In the genomic region with DNA sequence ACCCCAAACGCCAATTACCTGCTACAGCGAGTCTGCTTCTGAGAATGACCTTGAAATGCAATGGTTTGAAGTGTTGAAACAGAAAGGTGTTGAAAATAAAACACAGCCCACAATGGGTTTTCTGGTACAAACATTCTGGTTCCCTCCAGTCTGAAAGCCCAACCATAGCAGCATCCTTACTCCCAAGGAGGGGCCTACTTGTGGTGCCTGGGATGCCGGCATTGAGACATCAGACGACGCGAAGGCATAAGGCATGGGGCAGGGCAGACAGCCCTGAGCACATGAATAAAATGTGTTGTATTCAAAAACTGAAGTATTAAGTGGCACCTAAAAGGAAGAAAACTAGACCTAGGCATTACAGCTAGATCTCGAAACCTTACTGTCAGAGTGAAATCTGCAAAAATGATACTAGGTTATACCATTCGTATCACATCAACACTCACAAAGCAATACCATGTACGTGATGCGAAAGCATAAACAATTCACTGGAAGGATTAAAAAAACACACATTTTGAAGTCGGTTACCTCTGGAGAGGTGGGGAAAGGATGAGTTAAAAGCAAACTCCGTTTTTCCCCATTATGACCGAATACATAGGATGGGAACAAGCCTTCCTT, we compare ENCODE assay signal across 7 cellular contexts. TPM values are rescaled to one million over a fixed set of nuclear protein-coding genes. Genes with fewer than 3 reads are reported as not detected.
DNase-seq lines count a peak whose midpoint lies in the region; ATAC-seq and TF ChIP-seq lines count a peak whose summit lies in the region.

No MANE protein-coding gene starts in this region.

- H2AFZ ChIP-seq in PC-3 (ENCODE audit: low read length) (peak overlapping the region; percentile 94), neural progenitor cell (replicated peaks) (no peak overlapping the region)

- peak overlapping the region; percentile 52; the same call in 1 of the 2 replicates for H3K27ac ChIP-seq in PC-3 (ENCODE audit: low read length)
- H3K27ac ChIP-seq in endodermal cell (ENCODE audit: low read depth, low read length): peak overlapping the region; percentile 71
- H3K27ac ChIP-seq in neural progenitor cell: no peak overlapping the region

- H3K4me3 Mint-ChIP-seq in endodermal cell (peak overlapping the region; percentile 86), neural progenitor cell (peak overlapping the region; percentile 99)

- peaks cover 35% of the 10 kb centered on the region for H4K20me1 ChIP-seq in PC-3 (ENCODE audit: low read length)
- H4K20me1 ChIP-seq in neural progenitor cell (ENCODE audit: low read depth): peaks cover 64% of the 10 kb centered on the region

- peaks cover 24% of the 10 kb centered on the region for H3K4me1 ChIP-seq in PC-3 (ENCODE audit: insufficient read depth, low read length)
- peaks cover 12% of the 10 kb centered on the region for H3K4me1 ChIP-seq in endodermal cell (ENCODE audit: control insufficient read depth, insufficient read depth, low read length)
- peaks cover 25% of the 10 kb centered on the region for H3K4me1 ChIP-seq in neural progenitor cell

- intact Hi-C loops in PC-3 (cut with micrococcal nuclease): loop anchor here (2.0 kb wide), 1 partner anchor 118 kb away; no protein-coding TSS in a partner anchor

- WGBS in endodermal cell (ENCODE audit: insufficient coverage in 1 of 2, insufficient read length in 1 of 2), 2 experiments: 6 to 14% methylated on average over 6 to 13 of the region's 13 CpGs

- BruUV-seq in PC-3 (replicated peaks; lab: Mats Ljungman, UMichigan): no TSS peak

- H3K27ac Mint-ChIP-seq in endodermal cell (peak overlapping the region; percentile 97), neural progenitor cell (peak overlapping the region; percentile 81)

- H3K4me2 ChIP-seq in PC-3 (ENCODE audit: low read length): peak overlapping the region; percentile 95
- peak overlapping the region; percentile 94 for H3K4me2 ChIP-seq in neural progenitor cell

- H3K36me3 ChIP-seq in PC-3 (ENCODE audit: low read depth, low read length) (peaks cover 32% of the 10 kb centered on the region), endodermal cell (ENCODE audit: control insufficient read depth, insufficient read depth, low read length) (peaks cover 47% of the 10 kb centered on the region), neural progenitor cell (peaks cover 19% of the 10 kb centered on the region)

- H3K79me2 ChIP-seq in PC-3 (ENCODE audit: low read length) (peaks cover 86% of the 10 kb centered on the region), neural progenitor cell (ENCODE audit: low read depth) (peaks cover 88% of the 10 kb centered on the region)

- DNase-seq in GM13977 (ENCODE audit: low spot score) (peak; percentile 12), PC-3 (no peak), endodermal cell (peak; percentile 50), neural progenitor cell (ENCODE audit: low spot score) (peak; percentile 34), NCI-H1105 (lab: John Stamatoyannopoulos, UW) (no peak)

- in situ Hi-C loops in GM13977 (cut with MboI; ENCODE audit: low pct_unique_long_range_greater_than_20kb, low sequenced_read_pairs, unreplicated experiment): no loop called here

- H3K4me3 ChIP-seq in PC-3 (ENCODE audit: low read length) (peak overlapping the region; percentile 98), endodermal cell (ENCODE audit: low read length) (peak overlapping the region; percentile 90), neural progenitor cell (peak overlapping the region; percentile 80)

- POLR2A ChIA-PET in PC-3 (lab: Charles Lee; ENCODE audit: unreplicated experiment): no interaction called here

- ATAC-seq in PC-3 (no peak), HG02763 (IDR thresholded peaks at IDR 0.05; ENCODE audit: unreplicated experiment) (no peak), HG03469 (IDR thresholded peaks at IDR 0.05; ENCODE audit: unreplicated experiment) (no peak)

- H3F3A ChIP-seq in PC-3 (ENCODE audit: low read length, unreplicated experiment): no peaks in the 10 kb centered on the region
- no peaks in the 10 kb centered on the region for H3F3A ChIP-seq in neural progenitor cell (ENCODE audit: low read depth)

- H3K27me3 ChIP-seq in PC-3 (ENCODE audit: low read length) (no peaks in the 10 kb centered on the region), endodermal cell (ENCODE audit: control insufficient read depth, insufficient read depth, low read length, poor library complexity, severe bottlenecking) (no peaks in the 10 kb centered on the region), neural progenitor cell (no peaks in the 10 kb centered on the region)

- no peaks in the 10 kb centered on the region for H3K9me2 ChIP-seq in PC-3 (replicated peaks; ENCODE audit: low read length)

- H3K36me3 Mint-ChIP-seq in endodermal cell (ENCODE audit: low read depth): peaks cover 28% of the 10 kb centered on the region
- H3K36me3 Mint-ChIP-seq in neural progenitor cell: peaks cover 9% of the 10 kb centered on the region

- H3K9me3 Mint-ChIP-seq in endodermal cell (no peaks in the 10 kb centered on the region), neural progenitor cell (no peaks in the 10 kb centered on the region)

- no peak for TF ChIP-seq CTCF in GM13977 (IDR thresholded peaks at IDR 0.05; ENCODE audit: extremely low read depth, insufficient read depth, missing control alignments)
- no peak for TF ChIP-seq CTCF in PC-3 (conservative IDR thresholded peaks at IDR 0.05; ENCODE audit: low read depth, low read length)
- TF ChIP-seq CTCF in endodermal cell (conservative IDR thresholded peaks at IDR 0.05): no peak
- no peak for TF ChIP-seq CTCF in neural progenitor cell (IDR thresholded peaks at IDR 0.05)

- H3K4me1 Mint-ChIP-seq in endodermal cell (peaks cover 25% of the 10 kb centered on the region), neural progenitor cell (peaks cover 30% of the 10 kb centered on the region)

- H3K27me3 Mint-ChIP-seq in endodermal cell (ENCODE audit: insufficient read depth) (no peaks in the 10 kb centered on the region), neural progenitor cell (ENCODE audit: insufficient read depth, low read depth) (no peaks in the 10 kb centered on the region)

- H3K9ac ChIP-seq in PC-3 (ENCODE audit: low read length) (peak overlapping the region; percentile 98), endodermal cell (ENCODE audit: extremely low read depth, low read length, poor library complexity, severe bottlenecking) (peak overlapping the region; percentile 91), neural progenitor cell (peak overlapping the region; percentile 83)

- H3K9me3 ChIP-seq in PC-3 (ENCODE audit: low read length) (no peaks in the 10 kb centered on the region), endodermal cell (ENCODE audit: control insufficient read depth, low read length) (no peaks in the 10 kb centered on the region), neural progenitor cell (ENCODE audit: low read depth) (no peaks in the 10 kb centered on the region)

- CTCF ChIA-PET in PC-3 (lab: Charles Lee): no interaction called here

RNA-seq across cellular contexts. Expression of a gene that starts 0.8 kb away (rescaled TPM):
- total RNA-seq in PC-3 (2014; rRNA removed) (44.5 and 109 TPM in 2 replicates), endodermal cell (100 to 1,000 TPM; 177 to 185 TPM), neural progenitor cell (ENCODE audit: low replicate concordance) (165 and 256 TPM in 2 replicates)
- 141 TPM for polyA plus RNA-seq in endodermal cell (2013, experiment 1 of 2)
- polyA plus RNA-seq in endodermal cell (2013, experiment 2 of 2): 121 TPM

RNA-seq across cellular contexts. Expression of a gene that starts 1.0 kb away (rescaled TPM):
- total RNA-seq in PC-3 (2014; rRNA removed): 46.4 and 55.5 TPM in 2 replicates
- 10 to 100 TPM; 54.3 to 55.1 TPM for total RNA-seq in endodermal cell
- 58.7 TPM for polyA plus RNA-seq in endodermal cell (2013, experiment 1 of 2)
- polyA plus RNA-seq in endodermal cell (2013, experiment 2 of 2): 54.6 TPM
- 65.8 and 73.4 TPM in 2 replicates for total RNA-seq in neural progenitor cell (ENCODE audit: low replicate concordance)

RNA-seq across cellular contexts. Expression of a gene that starts 25.0 kb away (rescaled TPM):
- 98.9 and 107 TPM in 2 replicates for total RNA-seq in PC-3 (2014; rRNA removed)
- 10 to 100 TPM; 77.0 to 81.6 TPM for total RNA-seq in endodermal cell
- polyA plus RNA-seq in endodermal cell (2013, experiment 1 of 2): 47.2 TPM
- 37.9 TPM for polyA plus RNA-seq in endodermal cell (2013, experiment 2 of 2)
- total RNA-seq in neural progenitor cell (ENCODE audit: low replicate concordance): 38.7 and 51.3 TPM in 2 replicates

Comparison
In these comparisons a context has a peak if more than half of its experiments do, and no peak if none do; other contexts are left out.
1. DNase-seq: peak in GM13977 (single experiment), endodermal cell (single experiment) and neural progenitor cell (single experiment); none in PC-3 (single experiment) and NCI-H1105 (single experiment).
2. Peak in every context shown above with its lines, with median percentiles within 50 percentile points of each other: H3K4me3 ChIP-seq and H3K9ac ChIP-seq.